ENCODE assay signal across 27 cellular contexts in the genomic region with DNA sequence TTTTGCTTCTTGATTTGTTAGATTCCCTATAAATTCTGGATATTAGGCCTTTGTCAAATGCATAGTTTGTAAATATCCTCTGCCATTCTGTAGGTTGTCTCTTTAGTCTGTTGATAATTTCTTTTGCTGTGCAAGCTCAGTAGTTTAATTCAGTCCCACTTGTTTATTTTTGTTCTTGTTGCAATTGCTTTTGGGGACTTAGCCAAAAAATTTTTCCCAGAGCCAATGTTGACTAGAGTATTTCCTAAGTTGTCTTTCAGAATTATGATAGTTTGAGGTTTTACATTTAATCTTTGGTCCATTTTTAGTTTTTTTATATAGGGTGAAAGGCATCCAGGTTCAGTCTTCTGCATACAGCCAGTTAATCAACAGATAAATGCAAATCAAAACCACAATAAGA.
"Had no signal": no experiment of that assay in that cellular context is flagged by ENCODE, and none has a peak within 500 bp of the region (broad histone marks: within the 10 kb centered on the region; RNA-seq: fewer than 3 reads in every experiment).

No MANE protein-coding gene starts in this region.

- FAIRE-seq: colon, endothelial cell of umbilical vein, frontal cortex, kidney had no signal

- H3K36me3 ChIP-seq: esophagus muscularis mucosa, gastroesophageal sphincter, heart left ventricle, left lung, lower lobe of right lung had no signal

- H3K27ac ChIP-seq: coronary artery, dorsolateral prefrontal cortex, esophagus muscularis mucosa, foreskin keratinocyte, gastroesophageal sphincter, heart left ventricle, hepatocyte, left lung, lower lobe of right lung had no signal

- H3K4me3 ChIP-seq: coronary artery, dorsolateral prefrontal cortex, esophagus muscularis mucosa, gastroesophageal sphincter, heart left ventricle, hepatocyte, left lung, lower lobe of right lung, mucosa of descending colon had no signal

- H3K9me3 ChIP-seq: lower lobe of right lung had no signal

- H3K4me1 ChIP-seq: foreskin keratinocyte, left lung, lower lobe of right lung had no signal

- ATAC-seq: effector memory CD8-positive, alpha-beta T cell; foreskin keratinocyte; gastroesophageal sphincter; heart left ventricle; left colon; left lung; left ventricle myocardium superior; lower lobe of right lung; mucosa of descending colon; naive thymus-derived CD8-positive, alpha-beta T cell had no signal

- H3K27me3 ChIP-seq: dorsolateral prefrontal cortex, esophagus muscularis mucosa, foreskin keratinocyte, gastroesophageal sphincter, heart left ventricle, hepatocyte, left lung had no signal

- DNase-seq: dermis blood vessel endothelial cell; dorsolateral prefrontal cortex; effector CD4-positive, alpha-beta T cell; effector memory CD8-positive, alpha-beta T cell; endodermal cell; foreskin keratinocyte; heart left ventricle; hypothalamus; immature natural killer cell; islet precursor cell; kidney; kidney glomerular epithelial cell; left colon; left lung; left ventricle myocardium superior; lower lobe of right lung; mesenchymal stem cell; mucosa of descending colon; naive B cell; naive thymus-derived CD8-positive, alpha-beta T cell had no signal
